ENCODE assay signal across 14 cellular contexts in genomic region chr4:22850630-22851029, GRCh38.
DNase-seq lines count a peak whose midpoint lies in the region; ATAC-seq lines count a peak whose summit lies in the region.
"Had no signal": no experiment of that assay in that cellular context is flagged by ENCODE, and none has a peak within 500 bp of the region (broad histone marks: within the 10 kb centered on the region; RNA-seq: fewer than 3 reads in every experiment).

No MANE protein-coding gene starts in this region.

- no peak overlapping the region for H3K27ac ChIP-seq in mesenchymal stem cell (ENCODE audit: low read length, poor library complexity, severe bottlenecking)
- H3K27ac ChIP-seq: right lobe of liver had no signal

- H3K9me3 ChIP-seq in endocrine pancreas (ENCODE audit: control insufficient read depth, low read length) (no peaks in the 10 kb centered on the region), mesenchymal stem cell (ENCODE audit: control insufficient read depth, low read length) (no peaks in the 10 kb centered on the region)
- H3K9me3 ChIP-seq: right lobe of liver had no signal

- DNase-seq in hypothalamus (lab: John Stamatoyannopoulos, UW) (no peak), inferior parietal cortex (ENCODE audit: extremely low spot score) (no peak), mesenchymal stem cell (no peak)
- DNase-seq: activated effector memory CD4-positive, alpha-beta T cell treated with anti-CD3 and anti-CD28 coated beads, Interleukin-2, amount 50 U/mL, for 16 hours; KBM-7; kidney glomerular epithelial cell; NCI-H1048; right lobe of liver; stimulated activated CD4-positive, alpha-beta T cell treated with anti-CD3 and anti-CD28 coated beads, Interleukin-1b, Interleukin-23, amount 100 ng/mL, for 48 hours; substantia nigra had no signal

- H2BK5ac ChIP-seq in mesenchymal stem cell (ENCODE audit: low read depth, low read length, poor library complexity, severe bottlenecking): no peak overlapping the region

- H3K36me3 ChIP-seq in endocrine pancreas (ENCODE audit: control insufficient read depth, insufficient read depth, low read length) (no peaks in the 10 kb centered on the region), mesenchymal stem cell (ENCODE audit: control insufficient read depth in 1 of 2, insufficient read depth in 2 of 2, low read depth in 1 of 2, low read length in 2 of 2) (no peaks in the 10 kb centered on the region)
- H3K36me3 ChIP-seq: right lobe of liver had no signal

- no peak overlapping the region for H3K14ac ChIP-seq in mesenchymal stem cell (ENCODE audit: low read length in 2 of 2)

- H2AK5ac ChIP-seq in mesenchymal stem cell (ENCODE audit: low read length, severe bottlenecking): no peak overlapping the region

- no peak overlapping the region for H2BK120ac ChIP-seq in mesenchymal stem cell (ENCODE audit: low read depth, low read length)

- no peak overlapping the region for H2BK15ac ChIP-seq in mesenchymal stem cell (ENCODE audit: low read depth, poor library complexity, severe bottlenecking)

- ATAC-seq in GM18909 (IDR thresholded peaks at IDR 0.05; ENCODE audit: poor library complexity, unreplicated experiment) (peak; percentile 91), GM21786 (IDR thresholded peaks at IDR 0.05; ENCODE audit: unreplicated experiment) (peak; percentile 84), HG03342 (IDR thresholded peaks at IDR 0.05; ENCODE audit: unreplicated experiment) (peak; percentile 89)

- H3K27me3 ChIP-seq in endocrine pancreas (ENCODE audit: control insufficient read depth, insufficient read depth, low read length) (no peaks in the 10 kb centered on the region), mesenchymal stem cell (ENCODE audit: control insufficient read depth in 1 of 2, insufficient read depth in 1 of 2, low read length in 2 of 2) (no peaks in the 10 kb centered on the region)
- H3K27me3 ChIP-seq: right lobe of liver had no signal

- no peak overlapping the region for H4K8ac ChIP-seq in mesenchymal stem cell (ENCODE audit: low read length)

- 15% methylated on average over 2 of the region's 2 CpGs for WGBS in mesenchymal stem cell

- H3K4me2 ChIP-seq in mesenchymal stem cell (ENCODE audit: low read length, poor library complexity, severe bottlenecking): no peak overlapping the region

- H4K91ac ChIP-seq in mesenchymal stem cell (ENCODE audit: low read length): no peak overlapping the region

- H3K4me1 ChIP-seq in endocrine pancreas (ENCODE audit: control insufficient read depth, insufficient read depth, low read length): peaks cover 17% of the 10 kb centered on the region
- H3K4me1 ChIP-seq in mesenchymal stem cell (ENCODE audit: control insufficient read depth, insufficient read depth, low read depth, low read length): no peaks in the 10 kb centered on the region

- no peak overlapping the region for H2BK12ac ChIP-seq in mesenchymal stem cell (ENCODE audit: low read length in 2 of 2)

- H3K23ac ChIP-seq in mesenchymal stem cell (ENCODE audit: low read length in 2 of 2): no peak overlapping the region

- no peak overlapping the region for H2AFZ ChIP-seq in mesenchymal stem cell (ENCODE audit: low read depth, low read length)

- H3K4ac ChIP-seq in mesenchymal stem cell (ENCODE audit: low read depth in 1 of 2, low read length in 2 of 2): no peak overlapping the region

- H3K79me1 ChIP-seq in mesenchymal stem cell (replicated peaks; ENCODE audit: low read length, poor library complexity, severe bottlenecking): no peaks in the 10 kb centered on the region

- H3K9ac ChIP-seq in endocrine pancreas (ENCODE audit: control insufficient read depth, insufficient read depth, low read length): no peak overlapping the region
- H3K9ac ChIP-seq in mesenchymal stem cell (ENCODE audit: low read length): no peak overlapping the region

- H3K4me3 ChIP-seq in endocrine pancreas (ENCODE audit: control insufficient read depth, insufficient read depth, low read length): peak overlapping the region; percentile 31
- no peak overlapping the region for H3K4me3 ChIP-seq in mesenchymal stem cell (ENCODE audit: insufficient read depth in 1 of 2, low read depth in 1 of 2, low read length in 2 of 2)
- H3K4me3 ChIP-seq: right lobe of liver had no signal

- no peak overlapping the region for H3K18ac ChIP-seq in mesenchymal stem cell (ENCODE audit: low read depth in 1 of 2, low read length in 2 of 2)
